9 cellular contexts compared by ENCODE assay signal in the genomic region with DNA sequence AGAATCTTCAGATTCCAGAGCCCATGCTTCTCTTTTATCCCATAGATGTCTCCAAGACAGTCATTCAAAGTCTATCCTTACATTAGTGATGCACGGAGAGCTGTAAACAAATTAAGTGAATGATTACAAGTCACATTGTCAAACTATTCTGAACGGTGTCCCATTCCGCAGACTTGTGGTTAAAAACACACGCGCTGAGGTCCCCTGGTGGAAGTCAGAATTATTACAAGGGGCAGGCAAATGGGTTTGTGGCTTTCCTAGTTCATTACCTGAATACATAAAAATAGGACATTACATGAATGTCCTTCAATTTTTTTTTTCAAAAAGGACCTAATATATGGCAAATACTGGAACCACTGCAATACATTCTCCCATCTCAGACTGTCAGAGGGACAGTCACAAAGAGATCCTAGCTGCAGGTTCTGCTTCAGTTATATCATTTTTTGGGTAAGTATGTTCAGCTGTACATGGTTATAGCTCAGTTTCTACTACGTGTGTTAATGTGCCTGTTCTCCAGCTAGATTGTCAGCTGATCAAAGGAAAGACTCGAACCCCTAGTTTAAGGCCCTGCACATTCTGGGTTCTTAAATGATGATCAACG. TPM values are rescaled to one million over a fixed set of nuclear protein-coding genes. Genes with fewer than 3 reads are reported as not detected.
DNase-seq lines count a peak whose midpoint lies in the region; ATAC-seq and TF ChIP-seq lines count a peak whose summit lies in the region.
"Had no signal": no experiment of that assay in that cellular context is flagged by ENCODE, and none has a peak within 500 bp of the region (broad histone marks: within the 10 kb centered on the region; RNA-seq: fewer than 3 reads in every experiment).

No MANE protein-coding gene starts in this region.

- peaks cover 10% of the 10 kb centered on the region for H3K27me3 ChIP-seq in lower lobe of right lung (ENCODE audit: low read depth)

- H3K27ac ChIP-seq in VCaP (no peak overlapping the region), lower lobe of right lung (no peak overlapping the region)

- intact Hi-C loops in Right ventricle myocardium superior (cut with DNase I) (loop anchor here (5.0 kb wide), 1 partner anchor 186 kb away; no protein-coding TSS in a partner anchor), Right ventricle myocardium inferior (cut with DNase I) (loop anchor here (1.0 kb wide), 1 partner anchor 184 kb away; no protein-coding TSS in a partner anchor), lower lobe of right lung (cut with DNase I) (loop anchor here (10.0 kb wide), 1 partner anchor 188 kb away; no protein-coding TSS in a partner anchor)

- H3K4me1 ChIP-seq in lower lobe of right lung, result peaks cover 17% of the 10 kb centered on the region

- peak; percentile 90 for TF ChIP-seq CTCF in VCaP (conservative IDR thresholded peaks at IDR 0.05)
- TF ChIP-seq CTCF in choroid plexus epithelial cell (conservative IDR thresholded peaks at IDR 0.05; ENCODE audit: low read depth, low read length), result peak; percentile 91
- peak; percentile 84 for TF ChIP-seq CTCF in lower lobe of right lung (IDR thresholded peaks at IDR 0.05)

- no peak overlapping the region for H3K4me3 ChIP-seq in choroid plexus epithelial cell (ENCODE audit: low read depth, low read length)
- no peak overlapping the region for H3K4me3 ChIP-seq in lower lobe of right lung
- H3K4me3 ChIP-seq: skin epidermis had no signal

- no peaks in the 10 kb centered on the region for H3K9me3 ChIP-seq in lower lobe of right lung

- no peaks in the 10 kb centered on the region for H3K36me3 ChIP-seq in lower lobe of right lung

- DNase-seq in Right ventricle myocardium superior (no peak), Right ventricle myocardium inferior (ENCODE audit: missing footprints) (no peak), NCI-H128 (lab: John Stamatoyannopoulos, UW; ENCODE audit: unreplicated experiment) (peak; percentile 43), choroid plexus epithelial cell (ENCODE audit: low read depth) (peak; percentile 78), lower lobe of right lung (no peak)
- peak; percentile 17 to 30 for DNase-seq in stimulated activated CD8-positive, alpha-beta memory T cell treated with anti-CD3 and anti-CD28 coated beads, Interleukin-7, amount 100 ng/mL, for 4 hours (ENCODE audit: low read depth in 2 of 2)

- ATAC-seq in Right ventricle myocardium superior (ENCODE audit: poor library complexity), result peak; percentile 51
- ATAC-seq in Right ventricle myocardium inferior, result no peak
- peak; percentile 72 for ATAC-seq in HG02642 (IDR thresholded peaks at IDR 0.05; ENCODE audit: poor library complexity, unreplicated experiment)
- peak; percentile 68 to 75 for ATAC-seq in lower lobe of right lung

RNA-seq across cellular contexts. Expression of a gene that starts 53.1 kb away (rescaled TPM):
- total RNA-seq in Right ventricle myocardium superior (12.0 TPM), Right ventricle myocardium inferior (12.8 TPM), lower lobe of right lung (34.3 TPM)

Comparison
In these comparisons a context has a peak if more than half of its experiments do, and no peak if none do; other contexts are left out.
1. DNase-seq: peak in NCI-H128 (single experiment), choroid plexus epithelial cell (single experiment) and stimulated activated CD8-positive, alpha-beta memory T cell treated with anti-CD3 and anti-CD28 coated beads, Interleukin-7, amount 100 ng/mL, for 4 hours (2 of 2); none in Right ventricle myocardium superior (single experiment), Right ventricle myocardium inferior (single experiment) and lower lobe of right lung (single experiment).
2. Peak in every context shown above with its lines, with median percentiles within 50 percentile points of each other: CTCF ChIP-seq.